ENCODE assay signal across 1 cellular context in genomic region chr3:114056130-114057010, GRCh38.
A peak's percentile ranks its signal among the peaks of the same experiment; 100 is the strongest.
TF ChIP-seq lines count a peak whose summit lies in the region.

TSS of gene CCDC191 (minus strand) at chr3:114056526. CDS start at chr3:114056466, 60 bp downstream.
TSS of gene QTRT2 (plus strand) at chr3:114056737. CDS start at chr3:114065258, 8,521 bp downstream.

TF ChIP-seq in K562, 482 proteins besides CTCF, POLR2A, EP300 and RAD21 (continued from another document and continues in another):
- no peak for TF ChIP-seq ZNF347 (CRISPR knock-in tag; IDR thresholded peaks at IDR 0.05; ENCODE audit: low read depth)
- TF ChIP-seq TEAD4 (IDR thresholded peaks at IDR 0.05; ENCODE audit: low read length), result 0 out of 2 replicates have a peak, but pooled peaks have one; percentile 12
- no peak for TF ChIP-seq TEAD4 (CRISPR knock-in tag; IDR thresholded peaks at IDR 0.05; ENCODE audit: borderline replicate concordance)
- TF ChIP-seq NBN (IDR thresholded peaks at IDR 0.05; ENCODE audit: low read depth), result peak; percentile 68; the same call in 1 of the 2 replicates
- TF ChIP-seq ZNF134 (CRISPR knock-in tag; conservative IDR thresholded peaks at IDR 0.05), result no peak
- no peak for TF ChIP-seq E4F1 (CRISPR knock-in tag; IDR thresholded peaks at IDR 0.05; ENCODE audit: borderline replicate concordance)
- TF ChIP-seq CEBPG (CRISPR knock-in tag; IDR thresholded peaks at IDR 0.05), result no peak
- peak in 1 of 2 experiments; percentile 23; a peak in 1 of 4 replicates for TF ChIP-seq CEBPG (tag; conservative IDR thresholded peaks at IDR 0.05 in 1 of 2, IDR thresholded peaks at IDR 0.05 in 1 of 2)
- TF ChIP-seq MYBL2 (IDR thresholded peaks at IDR 0.05; ENCODE audit: low read depth), result no peak
- TF ChIP-seq MYBL2 (CRISPR knock-in tag; IDR thresholded peaks at IDR 0.05; ENCODE audit: borderline replicate concordance), result no peak
- TF ChIP-seq TEAD2 (tag; IDR thresholded peaks at IDR 0.05), result no peak
- TF ChIP-seq ZNF696 (CRISPR knock-in tag; conservative IDR thresholded peaks at IDR 0.05), result no peak
- 0 out of 2 replicates have a peak, but pooled peaks have one; percentile 29 for TF ChIP-seq XRCC5 (IDR thresholded peaks at IDR 0.05; ENCODE audit: low read depth, low read length)
- TF ChIP-seq CTBP1 (IDR thresholded peaks at IDR 0.05; ENCODE audit: borderline replicate concordance), result peak; percentile 48; the same call in 1 of the 2 replicates
- TF ChIP-seq ASH1L (IDR thresholded peaks at IDR 0.05; ENCODE audit: borderline replicate concordance, low read depth, partially characterized antibody), result peak; percentile 14
- peak; percentile 95 for TF ChIP-seq ZBTB12 (CRISPR knock-in tag; IDR thresholded peaks at IDR 0.05)
- TF ChIP-seq NFATC3 (IDR thresholded peaks at IDR 0.05), result no peak
- TF ChIP-seq SMC3 (conservative IDR thresholded peaks at IDR 0.05; ENCODE audit: insufficient read depth, low read depth, low read length), result no peak
- TF ChIP-seq ZNF449 (CRISPR knock-in tag; IDR thresholded peaks at IDR 0.05), result no peak
- peak; percentile 74 to 94 for TF ChIP-seq RCOR1 (IDR thresholded peaks at IDR 0.05; ENCODE audit: borderline replicate concordance in 1 of 2, low read depth in 2 of 2, low read length in 2 of 2)
- TF ChIP-seq ZNF75A (CRISPR knock-in tag; IDR thresholded peaks at IDR 0.05), result no peak
- TF ChIP-seq ZBTB9 (CRISPR knock-in tag; IDR thresholded peaks at IDR 0.05), result no peak
- TF ChIP-seq SNAPC5 (CRISPR knock-in tag; IDR thresholded peaks at IDR 0.05), result no peak
- TF ChIP-seq ZBTB7A (IDR thresholded peaks at IDR 0.05; ENCODE audit: borderline replicate concordance, control insufficient read depth, low read depth, low read length), result no peak
- TF ChIP-seq ZMIZ1 (IDR thresholded peaks at IDR 0.05; ENCODE audit: low read depth in 2 of 2, low read length in 2 of 2), result no peak
- no peak for TF ChIP-seq ZNF76 (CRISPR knock-in tag; IDR thresholded peaks at IDR 0.05; ENCODE audit: borderline replicate concordance)
- TF ChIP-seq MAFF (IDR thresholded peaks at IDR 0.05; ENCODE audit: low read length), result no peak
- peak; percentile 98 for TF ChIP-seq BMI1 (IDR thresholded peaks at IDR 0.05; ENCODE audit: low read length)
- TF ChIP-seq VEZF1 (CRISPR knock-in tag; IDR thresholded peaks at IDR 0.05), result 0 out of 2 replicates have a peak, but pooled peaks have one; percentile 37
- no peak for TF ChIP-seq POLR2B (IDR thresholded peaks at IDR 0.05; ENCODE audit: low read depth, partially characterized antibody)
- peak in 1 of 3 experiments; percentile 51; a peak in 1 of 6 replicates for TF ChIP-seq ZBTB11 (CRISPR knock-in tag; IDR thresholded peaks at IDR 0.05)
- TF ChIP-seq CBX5 (IDR thresholded peaks at IDR 0.05; ENCODE audit: borderline replicate concordance, low read depth), result no peak
- no peak for TF ChIP-seq RB1 (IDR thresholded peaks at IDR 0.05; ENCODE audit: low read depth)
- no peak for TF ChIP-seq KLF16 (IDR thresholded peaks at IDR 0.05)
- peak; percentile 100 for TF ChIP-seq CREM (IDR thresholded peaks at IDR 0.05; ENCODE audit: low read depth)
- peak; percentile 93 for TF ChIP-seq L3MBTL2 (IDR thresholded peaks at IDR 0.05)
- no peak for TF ChIP-seq NFIC (IDR thresholded peaks at IDR 0.05)
- TF ChIP-seq CCNT2 (IDR thresholded peaks at IDR 0.05; ENCODE audit: borderline replicate concordance, extremely low read depth, insufficient read length, low read depth, low read length), result no peak
- no peak for TF ChIP-seq EWSR1 (IDR thresholded peaks at IDR 0.05; ENCODE audit: borderline replicate concordance, low read depth, partially characterized antibody)
- no peak for TF ChIP-seq ZBTB26 (CRISPR knock-in tag; IDR thresholded peaks at IDR 0.05)
- no peak for TF ChIP-seq ADNP (tag; IDR thresholded peaks at IDR 0.05)
- no peak for TF ChIP-seq RBM39 (optimal IDR thresholded peaks at IDR 0.05; ENCODE audit: low read depth, low read length)
- TF ChIP-seq MITF (IDR thresholded peaks at IDR 0.05), result no peak
- no peak for TF ChIP-seq GTF2F1 (IDR thresholded peaks at IDR 0.05; ENCODE audit: low read depth, low read length)
- no peak for TF ChIP-seq ZNF431 (CRISPR knock-in tag; IDR thresholded peaks at IDR 0.05)
- TF ChIP-seq ZNF239 (CRISPR knock-in tag; IDR thresholded peaks at IDR 0.05), result no peak
- TF ChIP-seq SIN3A (IDR thresholded peaks at IDR 0.05; ENCODE audit: borderline replicate concordance in 2 of 2, control insufficient read depth in 1 of 2, low read depth in 2 of 2, low read length in 2 of 2), result peak; percentile 43 to 86; a peak in 3 of 4 replicates
- TF ChIP-seq CSDE1 (IDR thresholded peaks at IDR 0.05), result peak in 1 of 2 experiments; percentile 99; a peak in 2 of 4 replicates
- peak; percentile 91 for TF ChIP-seq PHF20 (IDR thresholded peaks at IDR 0.05; ENCODE audit: partially characterized antibody)
